Comparison of ENCODE assay signal across 15 cellular contexts in genomic region chr2:101291973-101292372, GRCh38. TPM values are rescaled to one million over a fixed set of nuclear protein-coding genes. Genes with fewer than 3 reads are reported as not detected.
DNase-seq lines count a peak whose midpoint lies in the region; ATAC-seq and TF ChIP-seq lines count a peak whose summit lies in the region.
"Had no signal": no experiment of that assay in that cellular context is flagged by ENCODE, and none has a peak within 500 bp of the region (broad histone marks: within the 10 kb centered on the region; RNA-seq: fewer than 3 reads in every experiment).

No MANE protein-coding gene starts in this region.

- H3K27me3 Mint-ChIP-seq in T-helper 17 cell = no peaks in the 10 kb centered on the region
- H3K27me3 Mint-ChIP-seq: B cell; CD4-positive, alpha-beta T cell had no signal

- ATAC-seq in GM18498 (IDR thresholded peaks at IDR 0.05; ENCODE audit: unreplicated experiment) (peak; percentile 78), GM19452 (IDR thresholded peaks at IDR 0.05; ENCODE audit: unreplicated experiment) (peak; percentile 74), HG02798 (IDR thresholded peaks at IDR 0.05; ENCODE audit: poor library complexity, unreplicated experiment) (peak; percentile 41), T-helper 17 cell (no peak), HG03378 (IDR thresholded peaks at IDR 0.05; ENCODE audit: unreplicated experiment) (no peak)

- no peaks in the 10 kb centered on the region for H3K9me3 ChIP-seq in T-helper 17 cell (ENCODE audit: control insufficient read depth, low read length, poor library complexity, severe bottlenecking)
- H3K9me3 ChIP-seq: HAP-1 had no signal

- no peaks in the 10 kb centered on the region for H3K36me3 Mint-ChIP-seq in T-helper 17 cell (ENCODE audit: low read depth)

- H3K4me1 Mint-ChIP-seq in T-helper 17 cell = peaks cover 13% of the 10 kb centered on the region

- no peak for TF ChIP-seq POLR2A in erythroblast (IDR thresholded peaks at IDR 0.05; ENCODE audit: low read length)

- H3K27ac Mint-ChIP-seq in T-helper 17 cell = peak overlapping the region; percentile 80
- H3K27ac Mint-ChIP-seq: B cell; CD4-positive, alpha-beta T cell had no signal

- no peak overlapping the region for H3K4me3 Mint-ChIP-seq in T-helper 17 cell
- H3K4me3 Mint-ChIP-seq: B cell; CD4-positive, alpha-beta T cell had no signal

- DNase-seq in T-helper 17 cell = no peak
- no peak for DNase-seq in AML-193 (lab: John Stamatoyannopoulos, UW)
- DNase-seq in erythroblast (lab: John Stamatoyannopoulos, UW) = no peak
- DNase-seq in middle frontal gyrus (ENCODE audit: extremely low spot score, low spot score) = no peak
- DNase-seq: ACHN; C1 segment of cervical spinal cord; CD4-positive, alpha-beta T cell; DMS79; Karpas-422 had no signal

RNA-seq across cellular contexts. Expression of gene RNF149, which starts 16.5 kb away (rescaled TPM):
- total RNA-seq in T-helper 17 cell = 100 to 1,000 TPM; 180 to 185 TPM

RNA-seq across cellular contexts. Expression of gene CNOT11, which starts 39.3 kb away (rescaled TPM):
- total RNA-seq in T-helper 17 cell = 10 to 100 TPM; 48.3 to 48.5 TPM

Comparison
In these comparisons a context has a peak if more than half of its experiments do, and no peak if none do; other contexts are left out.
1. ATAC-seq: peak in GM18498 (single experiment), GM19452 (single experiment) and HG02798 (single experiment); none in T-helper 17 cell (single experiment) and HG03378 (single experiment).